1 cellular context compared by ENCODE assay signal in the genomic region with DNA sequence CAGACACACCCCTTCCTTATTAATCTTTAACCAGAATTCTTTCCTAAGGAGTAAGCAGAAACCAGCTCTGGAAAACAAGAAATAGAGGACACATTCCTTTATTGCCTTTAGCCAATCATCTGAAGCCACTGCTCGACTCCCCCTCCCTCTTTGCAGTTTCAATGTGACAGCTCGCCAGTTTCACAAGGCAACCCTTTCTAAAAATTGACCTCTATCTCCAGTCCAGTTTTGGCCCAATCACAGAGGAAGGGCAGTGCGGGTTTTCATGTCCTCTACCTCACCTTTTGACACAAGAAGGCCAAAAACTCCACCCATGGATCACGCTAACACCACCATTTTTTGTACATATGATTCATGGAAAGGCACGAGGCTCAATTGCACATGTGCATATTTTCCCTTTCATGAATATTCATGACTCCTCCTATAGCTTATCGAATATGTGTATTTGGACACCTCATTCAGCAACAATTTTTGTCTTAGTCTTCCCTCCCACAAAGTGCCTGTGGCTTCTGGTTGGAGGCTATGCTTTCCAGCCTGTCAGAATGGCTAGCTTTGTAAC.
TF ChIP-seq lines count a peak whose summit lies in the region.

No MANE protein-coding gene starts in this region.

TF ChIP-seq in SK-N-SH, 30 proteins besides CTCF, POLR2A, EP300 and RAD21 (continued from another document):
- TF ChIP-seq REST (IDR thresholded peaks at IDR 0.05; ENCODE audit: low read depth, low read length): no peak
- TF ChIP-seq MAX (IDR thresholded peaks at IDR 0.05; ENCODE audit: low read depth): peak; percentile 83
- TF ChIP-seq, protein P1, sequence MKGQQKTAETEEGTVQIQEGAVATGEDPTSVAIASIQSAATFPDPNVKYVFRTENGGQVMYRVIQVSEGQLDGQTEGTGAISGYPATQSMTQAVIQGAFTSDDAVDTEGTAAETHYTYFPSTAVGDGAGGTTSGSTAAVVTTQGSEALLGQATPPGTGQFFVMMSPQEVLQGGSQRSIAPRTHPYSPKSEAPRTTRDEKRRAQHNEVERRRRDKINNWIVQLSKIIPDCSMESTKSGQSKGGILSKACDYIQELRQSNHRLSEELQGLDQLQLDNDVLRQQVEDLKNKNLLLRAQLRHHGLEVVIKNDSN (IDR thresholded peaks at IDR 0.05; ENCODE audit: borderline replicate concordance, low read depth): no peak
- peak; percentile 64 for TF ChIP-seq FOSL2 (IDR thresholded peaks at IDR 0.05; ENCODE audit: borderline replicate concordance, low read depth)
- no peak for TF ChIP-seq MXI1 (IDR thresholded peaks at IDR 0.05; ENCODE audit: low read depth, low read length)
- TF ChIP-seq GABPA (IDR thresholded peaks at IDR 0.05; ENCODE audit: low read depth): no peak
- no peak for TF ChIP-seq RCOR1 (IDR thresholded peaks at IDR 0.05; ENCODE audit: low read length)
- TF ChIP-seq TEAD4 (IDR thresholded peaks at IDR 0.05; ENCODE audit: borderline replicate concordance, insufficient read depth): 0 out of 2 replicates have a peak, but pooled peaks have one; percentile 25
- no peak; the same call in 1 of the 2 replicates for TF ChIP-seq RXRA (IDR thresholded peaks at IDR 0.05; ENCODE audit: borderline replicate concordance, low read depth)
- TF ChIP-seq YY1 (IDR thresholded peaks at IDR 0.05; ENCODE audit: low read depth): no peak
